Comparison of ENCODE assay signal across 8 cellular contexts in genomic region chr12:95218164-95218851, GRCh38. TPM values are rescaled to one million over a fixed set of nuclear protein-coding genes. Genes with fewer than 3 reads are reported as not detected.
DNase-seq lines count a peak whose midpoint lies in the region; ATAC-seq and TF ChIP-seq lines count a peak whose summit lies in the region.

No MANE protein-coding gene starts in this region.

- peak overlapping the region; percentile 98 for H3K27ac Mint-ChIP-seq in activated T-helper 17 cell treated with anti-CD3 and anti-CD28 coated beads, Interleukin-2, amount 50 U/mL, for 72 hours
- H3K27ac Mint-ChIP-seq in glutamatergic neuron (ENCODE audit: unreplicated experiment) = peak overlapping the region; percentile 99

- no peaks in the 10 kb centered on the region for H3K9me3 Mint-ChIP-seq in activated T-helper 17 cell treated with anti-CD3 and anti-CD28 coated beads, Interleukin-2, amount 50 U/mL, for 72 hours
- peaks cover 14% of the 10 kb centered on the region for H3K9me3 Mint-ChIP-seq in glutamatergic neuron (ENCODE audit: unreplicated experiment)

- H3K4me3 Mint-ChIP-seq in activated T-helper 17 cell treated with anti-CD3 and anti-CD28 coated beads, Interleukin-2, amount 50 U/mL, for 72 hours = peak overlapping the region; percentile 95
- peak overlapping the region; percentile 97 for H3K4me3 Mint-ChIP-seq in glutamatergic neuron (ENCODE audit: unreplicated experiment)

- ATAC-seq in HG03025 (IDR thresholded peaks at IDR 0.05; ENCODE audit: low FRiP score, unreplicated experiment) = peak; percentile 4
- ATAC-seq in activated T-helper 17 cell treated with anti-CD3 and anti-CD28 coated beads, Interleukin-2, amount 50 U/mL, for 72 hours (replicated peaks) = peak; percentile 33

- H3K4me1 Mint-ChIP-seq in activated T-helper 17 cell treated with anti-CD3 and anti-CD28 coated beads, Interleukin-2, amount 50 U/mL, for 72 hours = peaks cover 20% of the 10 kb centered on the region
- H3K4me1 Mint-ChIP-seq in glutamatergic neuron (ENCODE audit: low read depth, unreplicated experiment) = peaks cover 18% of the 10 kb centered on the region

- peaks cover 28% of the 10 kb centered on the region for H3K36me3 Mint-ChIP-seq in activated T-helper 17 cell treated with anti-CD3 and anti-CD28 coated beads, Interleukin-2, amount 50 U/mL, for 72 hours (ENCODE audit: low read depth)
- no peaks in the 10 kb centered on the region for H3K36me3 Mint-ChIP-seq in glutamatergic neuron (ENCODE audit: unreplicated experiment)

- no peak for TF ChIP-seq CTCF in glutamatergic neuron (IDR thresholded peaks at IDR 0.05; ENCODE audit: partially characterized antibody, unreplicated experiment)

- peak; percentile 21 for DNase-seq in activated CD4-positive, CD25-positive, alpha-beta regulatory T cell treated with anti-CD3 and anti-CD28 coated beads, Interleukin-2, amount 50 U/mL, for 16 hours (ENCODE audit: low read depth, low spot score)
- DNase-seq in activated CD4-positive, CD25-positive, alpha-beta regulatory T cell (lab: John Stamatoyannopoulos, UW) = no peak
- DNase-seq in NCI-H345 treated with DMSO at 0.1 percent for 48 hours (lab: John Stamatoyannopoulos, UW; ENCODE audit: unreplicated experiment) (peak; percentile 74), glutamatergic neuron (no peak), putamen (ENCODE audit: low spot score) (peak; percentile 39), mucosa of gallbladder (ENCODE audit: low spot score) (no peak)

- peaks cover 3% of the 10 kb centered on the region for H3K27me3 Mint-ChIP-seq in activated T-helper 17 cell treated with anti-CD3 and anti-CD28 coated beads, Interleukin-2, amount 50 U/mL, for 72 hours
- peaks cover 9% of the 10 kb centered on the region for H3K27me3 Mint-ChIP-seq in glutamatergic neuron (ENCODE audit: unreplicated experiment)

RNA-seq across cellular contexts. Expression of gene VEZT, which starts 0.7 kb away (rescaled TPM):
- total RNA-seq in activated T-helper 17 cell treated with anti-CD3 and anti-CD28 coated beads, Interleukin-2, amount 50 U/mL, for 72 hours = 10 to 100 TPM; 42.9 to 49.3 TPM
- total RNA-seq in glutamatergic neuron (ENCODE audit: unreplicated experiment) (148 TPM), mucosa of gallbladder (57.5 TPM)

RNA-seq across cellular contexts. Expression of gene FGD6, which starts 1.0 kb away (rescaled TPM):
- 1 to 10 TPM; 1.4 to 2.6 TPM for total RNA-seq in activated T-helper 17 cell treated with anti-CD3 and anti-CD28 coated beads, Interleukin-2, amount 50 U/mL, for 72 hours
- total RNA-seq in glutamatergic neuron (ENCODE audit: unreplicated experiment) = 42.1 TPM
- total RNA-seq in mucosa of gallbladder = 15.4 TPM

Comparison
In these comparisons a context has a peak if more than half of its experiments do, and no peak if none do; other contexts are left out.
1. DNase-seq: peak in activated CD4-positive, CD25-positive, alpha-beta regulatory T cell treated with anti-CD3 and anti-CD28 coated beads, Interleukin-2, amount 50 U/mL, for 16 hours (single experiment), NCI-H345 treated with DMSO at 0.1 percent for 48 hours (single experiment) and putamen (single experiment); none in activated CD4-positive, CD25-positive, alpha-beta regulatory T cell (0 of 4), glutamatergic neuron (single experiment) and mucosa of gallbladder (single experiment).